In genomic region chr13:110455941-110456340, GRCh38 we compare ENCODE assay signal across 8 cellular contexts.
A peak's percentile ranks its signal among the peaks of the same experiment; 100 is the strongest.
DNase-seq lines count a peak whose midpoint lies in the region; ATAC-seq and FAIRE-seq lines count a peak whose summit lies in the region.

No MANE protein-coding gene starts in this region.

- H3K27me3 ChIP-seq in small intestine (ENCODE audit: control insufficient read depth in 2 of 2, insufficient read depth in 2 of 2, low read length in 2 of 2) = no peaks in the 10 kb centered on the region

- no peaks in the 10 kb centered on the region for H3K9me3 Mint-ChIP-seq in T-helper 1 cell treated with Interleukin-12 subunit alpha and Interleukin-12 subunit beta and Interleukin-4 antibody, amounts not matched to agents 30 μg/mL and 1 μg/mL, for 36 hours

- H3K27ac Mint-ChIP-seq in T-helper 1 cell treated with Interleukin-12 subunit alpha and Interleukin-12 subunit beta and Interleukin-4 antibody, amounts not matched to agents 30 μg/mL and 1 μg/mL, for 36 hours = no peak overlapping the region

- FAIRE-seq in small intestine (lab: Jason Lieb, UNC) = no peak

- peaks cover 4% of the 10 kb centered on the region for H3K4me1 Mint-ChIP-seq in T-helper 1 cell treated with Interleukin-12 subunit alpha and Interleukin-12 subunit beta and Interleukin-4 antibody, amounts not matched to agents 30 μg/mL and 1 μg/mL, for 36 hours (ENCODE audit: low read depth)

- no peak overlapping the region for H3K27ac ChIP-seq in small intestine (ENCODE audit: low read depth in 1 of 2, low read length in 1 of 2)

- no peaks in the 10 kb centered on the region for H3K4me1 ChIP-seq in small intestine (ENCODE audit: control insufficient read depth in 2 of 2, insufficient read depth in 1 of 2, low read depth in 1 of 2, low read length in 1 of 2)

- H3K27me3 Mint-ChIP-seq in T-helper 1 cell treated with Interleukin-12 subunit alpha and Interleukin-12 subunit beta and Interleukin-4 antibody, amounts not matched to agents 30 μg/mL and 1 μg/mL, for 36 hours (ENCODE audit: low read depth) = peaks cover 23% of the 10 kb centered on the region

- peaks cover 0 to 3% of the 10 kb centered on the region in 2 donors for H3K36me3 ChIP-seq in small intestine (ENCODE audit: control insufficient read depth in 2 of 2, insufficient read depth in 2 of 2, low read length in 2 of 2)

- H3K9me3 ChIP-seq in small intestine (ENCODE audit: control insufficient read depth, low read depth) = no peaks in the 10 kb centered on the region

- no peaks in the 10 kb centered on the region for H3K36me3 Mint-ChIP-seq in T-helper 1 cell treated with Interleukin-12 subunit alpha and Interleukin-12 subunit beta and Interleukin-4 antibody, amounts not matched to agents 30 μg/mL and 1 μg/mL, for 36 hours (ENCODE audit: low read depth)

- H3K4me3 Mint-ChIP-seq in T-helper 1 cell treated with Interleukin-12 subunit alpha and Interleukin-12 subunit beta and Interleukin-4 antibody, amounts not matched to agents 30 μg/mL and 1 μg/mL, for 36 hours = peak overlapping the region; percentile 21

- DNase-seq in 8988T (peak; percentile 90), NCI-H1436 (lab: John Stamatoyannopoulos, UW) (peak; percentile 65), anterior cingulate cortex (lab: John Stamatoyannopoulos, UW) (peak in 56 of 58 donors; percentile 6 to 81 (median 57)), hippocampal formation (lab: John Stamatoyannopoulos, UW) (peak; percentile 66 to 76), small intestine (peak; percentile 87)

- no peak overlapping the region for H3K4me3 ChIP-seq in small intestine (ENCODE audit: low read depth in 1 of 2, low read length in 2 of 2)

- WGBS in small intestine, 3 donors = 3 to 12% (median 9%) methylated on average over 10 of the region's 10 CpGs

- peak; percentile 98 for ATAC-seq in GM18502 (IDR thresholded peaks at IDR 0.05; ENCODE audit: poor library complexity, unreplicated experiment)
- ATAC-seq in HG02884 (IDR thresholded peaks at IDR 0.05; ENCODE audit: unreplicated experiment) = peak; percentile 99
